26 cellular contexts compared by ENCODE assay signal in genomic region chr4:1446502-1447153, GRCh38. TPM values are rescaled to one million over a fixed set of nuclear protein-coding genes. Genes with fewer than 3 reads are reported as not detected.
DNase-seq lines count a peak whose midpoint lies in the region; ATAC-seq, FAIRE-seq and TF ChIP-seq lines count a peak whose summit lies in the region.
"Had no signal": no experiment of that assay in that cellular context is flagged by ENCODE, and none has a peak within 500 bp of the region (broad histone marks: within the 10 kb centered on the region; RNA-seq: fewer than 3 reads in every experiment).

No MANE protein-coding gene starts in this region.

- POLR2A ChIA-PET in SK-N-SH (lab: Yijun Ruan, JAX) (no interaction called here), H1 (lab: Charles Lee; ENCODE audit: partially characterized antibody) (no interaction called here)

- H2BK120ac ChIP-seq in H1 (replicated peaks; ENCODE audit: low read depth, low read length) = no peak overlapping the region

- H3K4me2 ChIP-seq in SK-N-SH (no peak overlapping the region), H1 (ENCODE audit: insufficient read depth in 1 of 2, low read depth in 2 of 2, low read length in 2 of 2) (no peak overlapping the region)

- no peak overlapping the region for H3K56ac ChIP-seq in H1 (replicated peaks; ENCODE audit: insufficient read length, low read depth, low read length)

- H2BK5ac ChIP-seq in H1 (ENCODE audit: low read depth, low read length) = no peak overlapping the region

- H3K4me1 ChIP-seq in SK-N-SH (ENCODE audit: control insufficient read depth in 1 of 2, insufficient read depth in 2 of 2, low read depth in 1 of 2, low read length in 1 of 2) (no peaks in the 10 kb centered on the region), H1 (replicated peaks in 1 of 4; ENCODE audit: control insufficient read depth in 3 of 4, insufficient read depth in 4 of 4, low read length in 3 of 4) (no peaks in the 10 kb centered on the region)
- H3K4me1 ChIP-seq: Peyer's patch, SJSA1 had no signal

- no peak overlapping the region for H3K14ac ChIP-seq in H1 (ENCODE audit: insufficient read length)

- H3K9me2 ChIP-seq in SK-N-SH = no peaks in the 10 kb centered on the region

- H3K79me2 ChIP-seq in SK-N-SH (ENCODE audit: insufficient read depth) (no peaks in the 10 kb centered on the region), H1 (ENCODE audit: control insufficient read depth in 1 of 2, insufficient read depth in 2 of 2, low read length in 2 of 2) (no peaks in the 10 kb centered on the region)

- no peak overlapping the region for H3K4ac ChIP-seq in H1 (replicated peaks; ENCODE audit: insufficient read length, low read depth, low read length)

- no peak for FAIRE-seq in H1 (lab: Jason Lieb, UNC)
- FAIRE-seq: GM18507 had no signal

- no peaks in the 10 kb centered on the region for H3K23me2 ChIP-seq in H1 (ENCODE audit: low read depth, low read length)

- DNase-seq in SK-N-SH (peak; percentile 7), AG20443 (ENCODE audit: low spot score) (peak; percentile 6), H1 (ENCODE audit: low read depth in 1 of 2, low spot score in 2 of 2) (no peak), posterior vena cava (ENCODE audit: low spot score) (peak; percentile 77), pons (ENCODE audit: low spot score) (no peak), brain microvascular endothelial cell (no peak)
- DNase-seq: AML-193; C1 segment of cervical spinal cord; Calu3; CD8-positive, alpha-beta T cell; DMS53; GDM1; NCI-H1694; NCI-H2081 treated with DMSO at 0.1 percent for 48 hours; NCI-H2171 treated with DMSO at 0.1 percent for 48 hours; NCI-H526 had no signal

- H4K91ac ChIP-seq in H1 (replicated peaks; ENCODE audit: insufficient read length, low read length) = no peak overlapping the region

- no peak overlapping the region for H4K8ac ChIP-seq in H1 (ENCODE audit: extremely low read depth, insufficient read depth, low read length)

- TF ChIP-seq RAD21 in SK-N-SH (IDR thresholded peaks at IDR 0.05; ENCODE audit: low read length) (no peak), H1 (IDR thresholded peaks at IDR 0.05 in 1 of 2, conservative IDR thresholded peaks at IDR 0.05 in 1 of 2; ENCODE audit: low read depth in 2 of 2, low read length in 2 of 2) (no peak)

- no peak for TF ChIP-seq POLR2A in H1 (IDR thresholded peaks at IDR 0.05; ENCODE audit: control extremely low read depth in 1 of 2, low read depth in 2 of 2, low read length in 2 of 2)

- no peak overlapping the region for H2BK20ac ChIP-seq in H1 (ENCODE audit: low read length)

- H4K5ac ChIP-seq in H1 (ENCODE audit: insufficient read length, low read depth, low read length) = no peak overlapping the region

- H3K18ac ChIP-seq in H1 (ENCODE audit: extremely low read depth, low read length) = no peak overlapping the region

- H2AFZ ChIP-seq in SK-N-SH (ENCODE audit: low read depth) = no peak overlapping the region
- no peak overlapping the region for H2AFZ ChIP-seq in H1 (ENCODE audit: low read length)

- 0 out of 2 replicates have a peak overlapping the region, but pooled peaks have one; percentile 33 for H2BK12ac ChIP-seq in H1 (ENCODE audit: low read depth, low read length)

- no peaks in the 10 kb centered on the region for H3K79me1 ChIP-seq in H1 (ENCODE audit: low read depth, low read length)

- H2BK15ac ChIP-seq in H1 (ENCODE audit: low read length) = no peak overlapping the region; the same call in 1 of the 2 replicates

- TF ChIP-seq EP300 in SK-N-SH (IDR thresholded peaks at IDR 0.05; ENCODE audit: borderline replicate concordance in 1 of 2, low read depth in 1 of 2, low read length in 1 of 2) = no peak
- no peak for TF ChIP-seq EP300 in H1 (IDR thresholded peaks at IDR 0.05; ENCODE audit: borderline replicate concordance in 1 of 2, low read depth in 2 of 2, low read length in 2 of 2)

- in situ Hi-C loops in brain microvascular endothelial cell (cut with HindIII; ENCODE audit: low pct_ligation_motif_present, low sequenced_read_pairs) = no loop called here

- no peaks in the 10 kb centered on the region for H3K9me3 ChIP-seq in SK-N-SH
- no peaks in the 10 kb centered on the region for H3K9me3 ChIP-seq in H1 (ENCODE audit: insufficient read depth in 2 of 2, low read depth in 1 of 2, low read length in 1 of 2)
- H3K9me3 ChIP-seq: Peyer's patch, SJSA1 had no signal

- H4K20me1 ChIP-seq in SK-N-SH (ENCODE audit: insufficient read depth) (no peaks in the 10 kb centered on the region), H1 (replicated peaks in 1 of 2; ENCODE audit: control insufficient read depth in 1 of 2, insufficient read depth in 2 of 2, low read length in 2 of 2) (no peaks in the 10 kb centered on the region)

- peaks cover 7% of the 10 kb centered on the region; the same call in 1 of the 2 replicates for H3K27me3 ChIP-seq in SK-N-SH (ENCODE audit: insufficient read depth)
- H3K27me3 ChIP-seq in H1 (replicated peaks in 1 of 4; ENCODE audit: control insufficient read depth in 3 of 4, extremely low read depth in 1 of 4, insufficient read depth in 3 of 4, low read length in 3 of 4) = no peaks in the 10 kb centered on the region
- H3K27me3 ChIP-seq in brain microvascular endothelial cell (replicated peaks) = no peaks in the 10 kb centered on the region
- H3K27me3 ChIP-seq: Peyer's patch, SJSA1 had no signal

- H3K9ac ChIP-seq in SK-N-SH (no peak overlapping the region), H1 (replicated peaks in 1 of 4; ENCODE audit: extremely low read depth in 1 of 4, low read depth in 3 of 4, low read length in 3 of 4) (no peak overlapping the region)

- H3K36me3 ChIP-seq in SK-N-SH (replicated peaks in 1 of 2; ENCODE audit: control insufficient read depth in 1 of 2, insufficient read depth in 2 of 2, low read length in 1 of 2) (no peaks in the 10 kb centered on the region), H1 (ENCODE audit: control insufficient read depth in 2 of 4, insufficient read depth in 4 of 4, low read length in 3 of 4) (no peaks in the 10 kb centered on the region), brain microvascular endothelial cell (replicated peaks) (no peaks in the 10 kb centered on the region)
- H3K36me3 ChIP-seq: Peyer's patch, SJSA1 had no signal

- intact Hi-C loops in posterior vena cava (cut with DNase I) = no loop called here

- H3F3A ChIP-seq in SK-N-SH (replicated peaks; ENCODE audit: insufficient read depth) = no peaks in the 10 kb centered on the region

- H3K27ac ChIP-seq in SK-N-SH (ENCODE audit: low read depth in 2 of 2, low read length in 1 of 2) = no peak overlapping the region
- no peak overlapping the region for H3K27ac ChIP-seq in H1 (ENCODE audit: low read depth, low read length)
- no peak overlapping the region for H3K27ac ChIP-seq in brain microvascular endothelial cell
- H3K27ac ChIP-seq: 22Rv1, Peyer's patch, SJSA1 had no signal

- TF ChIP-seq CTCF in SK-N-SH (IDR thresholded peaks at IDR 0.05) = no peak
- no peak for TF ChIP-seq CTCF in H1 (IDR thresholded peaks at IDR 0.05; ENCODE audit: control extremely low read depth in 1 of 3, insufficient read depth in 1 of 3, low read depth in 1 of 3, low read length in 3 of 3)
- no peak for TF ChIP-seq CTCF in brain microvascular endothelial cell (IDR thresholded peaks at IDR 0.05; ENCODE audit: low read depth, low read length, missing control alignments)

- no peak overlapping the region for H3K4me3 ChIP-seq in SK-N-SH (ENCODE audit: low read depth in 2 of 2, low read length in 1 of 2)
- no peak overlapping the region for H3K4me3 ChIP-seq in H1 (ENCODE audit: extremely low read depth in 1 of 4, insufficient read depth in 2 of 4, low read depth in 3 of 4, low read length in 4 of 4)
- no peak overlapping the region for H3K4me3 ChIP-seq in brain microvascular endothelial cell (ENCODE audit: low read depth, low read length)
- H3K4me3 ChIP-seq: Peyer's patch, SJSA1 had no signal

- ATAC-seq in SK-N-SH treated with all-trans-retinoic acid at 6 μM for 48 hours (no peak), GM19351 (IDR thresholded peaks at IDR 0.05; ENCODE audit: unreplicated experiment) (no peak)
- ATAC-seq: CD8-positive, alpha-beta T cell had no signal

- 35% methylated on average over 7 of the region's 19 CpGs for WGBS in SK-N-SH (ENCODE audit: low lambda C conversion rate)
- WGBS in H1 (ENCODE audit: extremely low coverage in 1 of 2, insufficient coverage in 1 of 2, insufficient read length in 1 of 2, insufficient replicate concordance in 2 of 2, low coverage in 1 of 2, low lambda C conversion rate in 2 of 2, missing lambda C conversion rate in 1 of 2), 2 experiments = 93% methylated on average over 16 of the region's 19 CpGs; no CpG with 5 or more reads in 1 of the 2 experiments

- H3K23ac ChIP-seq in H1 (ENCODE audit: insufficient read length) = no peak overlapping the region

- CTCF ChIA-PET in SK-N-SH (lab: Yijun Ruan, JAX) (no interaction called here), H1 (lab: Charles Lee; ENCODE audit: partially characterized antibody) (interaction anchor here (0.6 kb wide), 1 partner anchor 35 kb away, joined by 3 read pairs; no protein-coding TSS in a partner anchor)

- H2AK5ac ChIP-seq in H1 (ENCODE audit: low read depth, low read length) = no peak overlapping the region

TF ChIP-seq in SK-N-SH, 30 proteins besides CTCF, POLR2A, EP300 and RAD21:
- no peak for TF ChIP-seq JUND (IDR thresholded peaks at IDR 0.05)

TF ChIP-seq in SK-N-SH treated with all-trans-retinoic acid at 6 μM for 48 hours, 23 proteins besides CTCF, POLR2A, EP300 and RAD21 (continues in another document):
- TF ChIP-seq GLIS3 (CRISPR knock-in tag; IDR thresholded peaks at IDR 0.05) (no peak), ARNTL (CRISPR knock-in tag; IDR thresholded peaks at IDR 0.05; ENCODE audit: borderline replicate concordance, low read depth) (no peak), ZFP30 (CRISPR knock-in tag; IDR thresholded peaks at IDR 0.05) (no peak), ZNF70 (CRISPR knock-in tag; IDR thresholded peaks at IDR 0.05) (no peak), ZC3H10 (CRISPR knock-in tag; IDR thresholded peaks at IDR 0.05) (no peak)

TF ChIP-seq in H1, 55 proteins besides CTCF, POLR2A, EP300 and RAD21:
- TF ChIP-seq SRF (IDR thresholded peaks at IDR 0.05; ENCODE audit: low read depth, low read length) = no peak

RNA-seq across cellular contexts. Expression of gene NKX1-1, which starts 40.4 kb away (rescaled TPM):
- polyA plus RNA-seq in SK-N-SH (2012; rRNA removed) (not detected in 2 replicates), H1 (2011; rRNA removed) (not detected in 2 replicates)
- polyA plus RNA-seq in SK-N-SH (2012; cell fraction: cytosol; rRNA removed) = not detected in 2 replicates
- polyA plus RNA-seq in SK-N-SH (2012; cell fraction: nucleus; rRNA removed) = not detected in 2 replicates
- not detected in 2 replicates for total RNA-seq in H1 (2021; fragmentation: NEBNext Ultra II Directional; extraction: Animal tissue kit (Norgen Biotek cat#: 25700))
- polyA plus RNA-seq in H1 (2011; cell fraction: cytosol; rRNA removed) = not detected
- polyA plus RNA-seq in H1 (2011; cell fraction: nucleus; rRNA removed) = not detected
- polyA plus RNA-seq in H1 (2012, experiment 1 of 2) = not detected in 4 replicates
- not detected for polyA plus RNA-seq in H1 (2012, experiment 2 of 2)
- not detected for polyA plus RNA-seq in H1 (2013, experiment 1 of 2)
- polyA plus RNA-seq in H1 (2013, experiment 2 of 2) = not detected
- polyA minus RNA-seq in H1 (2011; rRNA and poly(A)+ RNA removed) = not detected in 2 replicates
- not detected for polyA minus RNA-seq in H1 (2011; cell fraction: cytosol; rRNA and poly(A)+ RNA removed)
- not detected for polyA minus RNA-seq in H1 (2011; cell fraction: nucleus; rRNA and poly(A)+ RNA removed)
- total RNA-seq in posterior vena cava = not detected
- total RNA-seq: Calu3; CD8-positive, alpha-beta T cell; H4; MCF 10A; OCI-LY7; Peyer's patch; SJSA1 had no signal
- polyA plus RNA-seq: IgD-negative memory B cell had no signal

Comparison
In these comparisons a context has a peak if more than half of its experiments do, and no peak if none do; other contexts are left out.
1. DNase-seq: peak in SK-N-SH (single experiment), AG20443 (single experiment) and posterior vena cava (single experiment); none in H1 (0 of 2), pons (single experiment) and brain microvascular endothelial cell (single experiment).